Comparison of ENCODE assay signal across 8 cellular contexts in genomic region chr22:41699264-41700104, GRCh38. TPM values are rescaled to one million over a fixed set of nuclear protein-coding genes. Genes with fewer than 3 reads are reported as not detected.
DNase-seq lines count a peak whose midpoint lies in the region; ATAC-seq and TF ChIP-seq lines count a peak whose summit lies in the region.

A gene with protein sequence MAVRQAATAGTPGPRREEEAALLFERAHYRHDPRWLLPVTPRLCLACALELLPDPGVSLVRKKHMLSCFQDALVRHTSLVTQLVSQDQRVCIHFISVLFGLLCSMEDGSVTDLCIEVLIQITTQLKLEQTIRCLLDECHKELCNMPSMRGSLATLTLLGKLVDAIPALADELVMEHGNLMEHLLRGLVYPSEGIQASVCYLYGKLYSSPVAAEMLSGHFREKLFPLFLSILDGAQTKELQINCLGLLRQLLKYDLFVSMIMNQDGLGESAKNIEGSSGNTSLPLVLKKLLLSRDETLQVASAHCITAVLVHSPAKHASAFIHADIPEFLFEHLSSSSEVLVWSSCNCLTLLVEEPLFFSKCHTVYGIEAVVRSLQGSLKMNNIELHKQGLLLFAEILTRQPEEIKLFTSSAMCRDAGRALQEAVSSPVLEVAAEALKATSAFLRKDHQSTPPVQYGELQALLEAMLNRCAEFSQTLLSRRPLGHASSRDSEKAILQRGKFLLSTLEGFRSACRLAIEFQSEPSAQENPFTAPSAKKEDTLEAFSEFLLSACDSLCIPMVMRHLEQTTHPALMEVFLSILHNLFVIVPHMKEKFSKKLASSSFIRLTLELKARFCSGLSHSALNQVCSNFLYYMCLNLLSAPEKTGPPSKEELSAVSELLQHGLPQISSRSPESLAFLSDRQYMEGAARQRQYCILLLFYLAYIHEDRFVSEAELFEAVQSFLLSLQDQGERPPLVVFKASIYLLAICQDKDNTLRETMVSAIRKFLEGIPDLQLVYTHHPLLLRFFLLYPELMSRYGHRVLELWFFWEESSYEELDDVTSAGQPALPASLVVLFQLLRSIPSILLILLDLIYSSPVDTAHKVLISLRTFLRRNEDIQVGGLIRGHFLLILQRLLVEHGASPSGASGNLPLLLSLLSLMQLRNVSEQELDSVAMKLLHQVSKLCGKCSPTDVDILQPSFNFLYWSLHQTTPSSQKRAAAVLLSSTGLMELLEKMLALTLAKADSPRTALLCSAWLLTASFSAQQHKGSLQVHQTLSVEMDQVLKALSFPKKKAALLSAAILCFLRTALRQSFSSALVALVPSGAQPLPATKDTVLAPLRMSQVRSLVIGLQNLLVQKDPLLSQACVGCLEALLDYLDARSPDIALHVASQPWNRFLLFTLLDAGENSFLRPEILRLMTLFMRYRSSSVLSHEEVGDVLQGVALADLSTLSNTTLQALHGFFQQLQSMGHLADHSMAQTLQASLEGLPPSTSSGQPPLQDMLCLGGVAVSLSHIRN (plus strand): TSS chr22:41699503. CDS start chr22:41699539, 36 bp downstream.

- peak; percentile 90 for DNase-seq in activated CD8-positive, alpha-beta T cell treated with anti-CD3 and anti-CD28 coated beads, Interleukin-2, amount 10 ng/mL, durations not matched to agents 7 days and 5 days
- DNase-seq in effector CD8-positive, alpha-beta T cell (lab: John Stamatoyannopoulos, UW), result peak; percentile 88
- DNase-seq in stimulated activated CD8-positive, alpha-beta memory T cell treated with anti-CD3 and anti-CD28 coated beads, Interleukin-4, amount 100 ng/mL, for 4 hours (ENCODE audit: low read depth in 2 of 2, low spot score in 1 of 2), result peak; percentile 74 to 79
- DNase-seq in NCI-H1105 treated with DMSO at 0.1 percent for 48 hours (lab: John Stamatoyannopoulos, UW), result no peak
- DNase-seq in MG63, result no peak

- H3K4me3 ChIP-seq in mucosa of rectum (ENCODE audit: low read length in 2 of 2) (peak within 1 kb of the TSS in 1 of 2 donors; percentile 48), MG63 (no peak within 1 kb of the TSS)

- POLR2A ChIA-PET in activated CD8-positive, alpha-beta T cell treated with anti-CD3 and anti-CD28 coated beads, Interleukin-2, amount 10 ng/mL, durations not matched to agents 7 days and 5 days (lab: Charles Lee), result interaction anchor here (0.8 to 3.5 kb wide), 4 partner anchors 9 to 413 kb away, joined by 3 to 37 read pairs (median 3); partner anchors contain the start of gene SNU13

- ATAC-seq in activated CD8-positive, alpha-beta T cell treated with anti-CD3 and anti-CD28 coated beads, Interleukin-2, amount 10 ng/mL, durations not matched to agents 7 days and 5 days, result peak; percentile 69
- ATAC-seq in HG03097 (IDR thresholded peaks at IDR 0.05; ENCODE audit: low FRiP score, unreplicated experiment), result no peak

- H3K9me3 ChIP-seq in mucosa of rectum (ENCODE audit: control insufficient read depth in 2 of 2, low read length in 2 of 2) (no peaks in the 10 kb centered on the region), MG63 (no peaks in the 10 kb centered on the region)

- CTCF ChIA-PET in activated CD8-positive, alpha-beta T cell treated with anti-CD3 and anti-CD28 coated beads, Interleukin-2, amount 10 ng/mL, durations not matched to agents 7 days and 5 days (lab: Charles Lee), result interaction anchor here (1.2 to 5.4 kb wide), 14 partner anchors 12 to 258 kb away, joined by 3 to 77 read pairs (median 20); partner anchors contain the start of genes SNU13 and TNFRSF13C

- peak within 1 kb of the TSS; percentile 66 for H3K4me3 Mint-ChIP-seq in activated CD8-positive, alpha-beta T cell treated with anti-CD3 and anti-CD28 coated beads, Interleukin-2, amount 10 ng/mL, durations not matched to agents 7 days and 5 days

- H3K36me3 ChIP-seq in mucosa of rectum (ENCODE audit: control insufficient read depth in 2 of 2, insufficient read depth in 2 of 2, low read length in 2 of 2), result no peaks in the 10 kb centered on the region
- no peaks in the 10 kb centered on the region for H3K36me3 ChIP-seq in MG63

- no peak within 1 kb of the TSS for H3K27ac ChIP-seq in mucosa of rectum (ENCODE audit: low read depth in 2 of 2, low read length in 2 of 2)

- H3K9ac ChIP-seq in mucosa of rectum (ENCODE audit: low read depth in 1 of 2, low read length in 2 of 2), result peak within 1 kb of the TSS; percentile 15 to 24

- peaks cover 7 to 10% of the 10 kb centered on the region in 2 donors for H3K4me1 ChIP-seq in mucosa of rectum (ENCODE audit: control insufficient read depth in 2 of 2, insufficient read depth in 2 of 2, low read length in 2 of 2)

- H3K9me3 Mint-ChIP-seq in activated CD8-positive, alpha-beta T cell treated with anti-CD3 and anti-CD28 coated beads, Interleukin-2, amount 10 ng/mL, durations not matched to agents 7 days and 5 days (ENCODE audit: insufficient read depth), result no peaks in the 10 kb centered on the region

- in situ Hi-C loops in GM18951 (cut with MboI; ENCODE audit: low sequenced_read_pairs, unreplicated experiment), result loop anchor here (5.0 kb wide), 1 partner anchor 243 kb away; no protein-coding TSS in a partner anchor

- no peaks in the 10 kb centered on the region for H3K27me3 ChIP-seq in mucosa of rectum (ENCODE audit: control insufficient read depth in 2 of 2, insufficient read depth in 2 of 2, low read length in 2 of 2)
- H3K27me3 ChIP-seq in MG63, result no peaks in the 10 kb centered on the region

- peak; percentile 40 for TF ChIP-seq POLR2A in GM18951 (IDR thresholded peaks at IDR 0.05; ENCODE audit: extremely low read depth, insufficient read depth, insufficient read length)

- H3K27ac Mint-ChIP-seq in activated CD8-positive, alpha-beta T cell treated with anti-CD3 and anti-CD28 coated beads, Interleukin-2, amount 10 ng/mL, durations not matched to agents 7 days and 5 days, result peak within 1 kb of the TSS; percentile 70

- peaks cover 3% of the 10 kb centered on the region for H3K36me3 Mint-ChIP-seq in activated CD8-positive, alpha-beta T cell treated with anti-CD3 and anti-CD28 coated beads, Interleukin-2, amount 10 ng/mL, durations not matched to agents 7 days and 5 days (ENCODE audit: low read depth)

- peaks cover 12% of the 10 kb centered on the region for H3K4me1 Mint-ChIP-seq in activated CD8-positive, alpha-beta T cell treated with anti-CD3 and anti-CD28 coated beads, Interleukin-2, amount 10 ng/mL, durations not matched to agents 7 days and 5 days (ENCODE audit: low read depth)

- peaks cover 10% of the 10 kb centered on the region for H3K27me3 Mint-ChIP-seq in activated CD8-positive, alpha-beta T cell treated with anti-CD3 and anti-CD28 coated beads, Interleukin-2, amount 10 ng/mL, durations not matched to agents 7 days and 5 days (ENCODE audit: low read depth)

RNA-seq across cellular contexts. Expression of the gene that starts here (rescaled TPM):
- 10 to 100 TPM; 48.1 to 48.4 TPM for total RNA-seq in activated CD8-positive, alpha-beta T cell treated with anti-CD3 and anti-CD28 coated beads, Interleukin-2, amount 10 ng/mL, durations not matched to agents 7 days and 5 days
- total RNA-seq in MG63 (2014; rRNA removed; shearing (Covaris generic); ENCODE audit: low replicate concordance), result not detected in 2 replicates

Comparison
In these comparisons a context has a peak if more than half of its experiments do, and no peak if none do; other contexts are left out.
1. RNA of the gene that starts here (total RNA-seq): 48.1 to 48.4 TPM in activated CD8-positive, alpha-beta T cell treated with anti-CD3 and anti-CD28 coated beads, Interleukin-2, amount 10 ng/mL, durations not matched to agents 7 days and 5 days; not detected in MG63; every median in the first group is over 10 times any median in the second.
2. DNase-seq: peak in activated CD8-positive, alpha-beta T cell treated with anti-CD3 and anti-CD28 coated beads, Interleukin-2, amount 10 ng/mL, durations not matched to agents 7 days and 5 days (single experiment), effector CD8-positive, alpha-beta T cell (single experiment) and stimulated activated CD8-positive, alpha-beta memory T cell treated with anti-CD3 and anti-CD28 coated beads, Interleukin-4, amount 100 ng/mL, for 4 hours (2 of 2); none in NCI-H1105 treated with DMSO at 0.1 percent for 48 hours (single experiment) and MG63 (single experiment).